ENCODE assay signal across 8 cellular contexts in the genomic region with DNA sequence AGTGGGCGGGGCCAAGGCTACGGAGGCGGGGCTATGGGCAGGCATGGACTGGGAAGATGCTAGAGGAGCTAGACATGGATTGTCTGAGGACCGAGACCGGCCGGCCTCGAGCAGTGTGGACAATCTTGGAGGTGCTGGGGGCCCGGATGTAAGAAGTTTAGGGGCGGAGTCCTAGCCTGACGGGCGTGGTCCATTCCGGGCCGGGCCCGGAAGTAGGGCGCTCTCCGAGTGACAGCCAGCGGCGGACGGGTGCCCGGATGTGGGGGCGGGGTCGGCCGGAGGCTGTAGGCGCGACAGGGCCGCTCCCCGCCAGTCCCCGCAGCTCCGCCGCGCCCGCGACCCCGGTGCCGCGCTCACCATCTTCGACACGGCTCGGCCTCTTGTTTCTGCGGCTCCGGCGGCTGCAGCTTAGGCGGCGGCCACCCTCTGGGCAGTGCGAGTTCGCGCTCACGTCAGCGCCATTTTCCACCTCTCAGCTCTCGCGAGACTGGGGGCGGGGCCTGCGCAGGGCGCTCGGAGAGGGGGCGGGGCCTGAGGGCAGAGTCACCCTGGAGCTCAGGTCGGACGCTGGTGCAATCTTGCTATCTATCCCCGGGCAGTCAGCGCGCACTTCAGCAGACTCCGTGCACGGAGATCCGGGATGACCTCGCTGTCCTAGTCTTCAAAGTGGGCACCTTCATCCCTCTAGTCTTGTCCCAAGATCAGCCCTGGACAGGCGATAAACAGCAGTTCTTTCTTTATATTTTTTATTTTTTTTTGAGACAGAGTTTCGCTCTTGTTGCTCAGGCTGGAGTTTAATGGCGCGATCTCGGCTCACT. TPM values are rescaled to one million over a fixed set of nuclear protein-coding genes. Genes with fewer than 3 reads are reported as not detected.
A peak's percentile ranks its signal among the peaks of the same experiment; 100 is the strongest.
DNase-seq lines count a peak whose midpoint lies in the region; ATAC-seq and TF ChIP-seq lines count a peak whose summit lies in the region.

A gene with protein sequence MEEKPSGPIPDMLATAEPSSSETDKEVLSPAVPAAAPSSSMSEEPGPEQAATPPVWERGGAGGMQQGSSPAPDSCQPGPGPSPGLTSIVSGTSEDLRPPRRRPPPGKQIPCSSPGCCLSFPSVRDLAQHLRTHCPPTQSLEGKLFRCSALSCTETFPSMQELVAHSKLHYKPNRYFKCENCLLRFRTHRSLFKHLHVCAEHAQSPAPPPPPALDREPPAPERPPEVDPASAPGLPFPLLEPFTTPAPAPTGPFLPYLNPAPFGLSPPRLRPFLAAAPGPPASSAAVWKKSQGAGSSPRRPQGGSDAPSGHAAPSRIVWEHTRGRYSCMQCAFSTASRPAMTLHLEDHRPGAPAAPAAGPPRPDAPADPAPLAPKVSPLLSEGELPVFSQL (minus strand): TSS at position 481 of the 818 bp plus-strand sequence. CDS start 121 bp downstream, at position 360.

- H3K36me3 Mint-ChIP-seq in activated CD4-positive, alpha-beta T cell treated with anti-CD3 and anti-CD28 coated beads, Interleukin-2, amount 10 ng/mL, durations not matched to agents 7 days and 5 days (ENCODE audit: low read depth) = peaks cover 24% of the 10 kb centered on the region

- peak within 1 kb of the TSS; percentile 91 for H3K4me3 Mint-ChIP-seq in activated CD4-positive, alpha-beta T cell treated with anti-CD3 and anti-CD28 coated beads, Interleukin-2, amount 10 ng/mL, durations not matched to agents 7 days and 5 days

- H3K4me1 Mint-ChIP-seq in activated CD4-positive, alpha-beta T cell treated with anti-CD3 and anti-CD28 coated beads, Interleukin-2, amount 10 ng/mL, durations not matched to agents 7 days and 5 days = peaks cover 59% of the 10 kb centered on the region

- H3K27me3 Mint-ChIP-seq in activated CD4-positive, alpha-beta T cell treated with anti-CD3 and anti-CD28 coated beads, Interleukin-2, amount 10 ng/mL, durations not matched to agents 7 days and 5 days = no peaks in the 10 kb centered on the region

- intact Hi-C loops in left colon (cut with DNase I, micrococcal nuclease) = no loop called here

- H3K27ac ChIP-seq in C4-2B = peak within 1 kb of the TSS; percentile 89
- peak within 1 kb of the TSS; percentile 98 to 100 for H3K27ac ChIP-seq in coronary artery

- peak within 1 kb of the TSS; percentile 97 for H3K27ac Mint-ChIP-seq in activated CD4-positive, alpha-beta T cell treated with anti-CD3 and anti-CD28 coated beads, Interleukin-2, amount 10 ng/mL, durations not matched to agents 7 days and 5 days

- DNase-seq in NCI-H748 (lab: John Stamatoyannopoulos, UW; ENCODE audit: unreplicated experiment) = peak; percentile 90
- DNase-seq in activated CD4-positive, alpha-beta T cell treated with anti-CD3 and anti-CD28 coated beads, Interleukin-2, amount 10 ng/mL, durations not matched to agents 7 days and 5 days = peak; percentile 95
- DNase-seq in coronary artery (ENCODE audit: low spot score) = peak; percentile 98
- DNase-seq in left colon = peak; percentile 97 to 99
- peak; percentile 97 to 99 for DNase-seq in stimulated activated CD4-positive, alpha-beta T cell treated with anti-CD3 and anti-CD28 coated beads, Interleukin-1b, Interleukin-23, amount 100 ng/mL, for 4 hours (ENCODE audit: low read depth in 2 of 2)

- TF ChIP-seq CTCF in C4-2B (conservative IDR thresholded peaks at IDR 0.05) (no peak), coronary artery (IDR thresholded peaks at IDR 0.05) (no peak)

- peak; percentile 85 for ATAC-seq in GM19372 (IDR thresholded peaks at IDR 0.05; ENCODE audit: low read depth, unreplicated experiment)
- peak; percentile 83 for ATAC-seq in HG03521 (IDR thresholded peaks at IDR 0.05; ENCODE audit: unreplicated experiment)
- peak; percentile 87 for ATAC-seq in left colon

- H3K4me3 ChIP-seq in coronary artery = peak within 1 kb of the TSS; percentile 94

- POLR2A ChIA-PET in activated CD4-positive, alpha-beta T cell treated with anti-CD3 and anti-CD28 coated beads, Interleukin-2, amount 10 ng/mL, durations not matched to agents 7 days and 5 days (lab: Charles Lee) = interaction anchor here (0.6 to 1.8 kb wide), 9 partner anchors 9 to 812 kb away, joined by 3 to 9 read pairs (median 5); a partner anchor contains a TSS

- CTCF ChIA-PET in activated CD4-positive, alpha-beta T cell treated with anti-CD3 and anti-CD28 coated beads, Interleukin-2, amount 10 ng/mL, durations not matched to agents 7 days and 5 days (lab: Charles Lee) = interaction anchor here (0.7 to 4.6 kb wide), 9 partner anchors 8 to 65 kb away, joined by 3 to 45 read pairs (median 4); a partner anchor contains a TSS

- no peaks in the 10 kb centered on the region for H3K9me3 Mint-ChIP-seq in activated CD4-positive, alpha-beta T cell treated with anti-CD3 and anti-CD28 coated beads, Interleukin-2, amount 10 ng/mL, durations not matched to agents 7 days and 5 days

RNA-seq across cellular contexts. Expression of the gene that starts here (rescaled TPM):
- total RNA-seq in activated CD4-positive, alpha-beta T cell treated with anti-CD3 and anti-CD28 coated beads, Interleukin-2, amount 10 ng/mL, durations not matched to agents 7 days and 5 days = 10 to 100 TPM; 46.8 to 47.3 TPM
- 10 to 100 TPM; 22.1 to 22.4 TPM for total RNA-seq in left colon

Comparison
In these comparisons a context has a peak if more than half of its experiments do, and no peak if none do; other contexts are left out.
1. Peak in every context shown above with its lines: DNase-seq, ATAC-seq, H3K4me3 ChIP-seq and H3K27ac ChIP-seq.